8 cellular contexts compared by ENCODE assay signal in genomic region chr3:71724584-71725278, GRCh38. TPM values are rescaled to one million over a fixed set of nuclear protein-coding genes. Genes with fewer than 3 reads are reported as not detected.
DNase-seq lines count a peak whose midpoint lies in the region; ATAC-seq, FAIRE-seq and TF ChIP-seq lines count a peak whose summit lies in the region.

No MANE protein-coding gene starts in this region.

- peak overlapping the region; percentile 74 for H3K4me3 ChIP-seq in CD8-positive, alpha-beta T cell (ENCODE audit: low read depth, low read length)
- peak overlapping the region; percentile 53 for H3K4me3 ChIP-seq in MG63
- H3K4me3 ChIP-seq in pancreas, result peak overlapping the region; percentile 83 to 90 (median 88)

- CTCF ChIA-PET in CD8-positive, alpha-beta T cell (lab: Charles Lee), result interaction anchor here (0.7 to 13.3 kb wide), 4 partner anchors 12 to 1248 kb away, joined by 3 to 105 read pairs (median 3); no protein-coding TSS in a partner anchor

- POLR2A ChIA-PET in CD8-positive, alpha-beta T cell (lab: Charles Lee), result interaction anchor here (1.0 kb wide), 2 partner anchors 9 to 11 kb away, joined by 3 to 5 read pairs; no protein-coding TSS in a partner anchor

- peak overlapping the region; percentile 97 for H3K27ac Mint-ChIP-seq in CD8-positive, alpha-beta T cell
- peak overlapping the region; percentile 94 for H3K27ac Mint-ChIP-seq in activated T-helper 17 cell treated with anti-CD3 and anti-CD28 coated beads, Interleukin-2, amount 50 U/mL, for 72 hours

- peaks cover 57% of the 10 kb centered on the region for H3K4me1 ChIP-seq in CD8-positive, alpha-beta T cell (ENCODE audit: insufficient read depth, low read length)
- peaks cover 0 to 13% (median 9%) of the 10 kb centered on the region in 3 donors for H3K4me1 ChIP-seq in pancreas

- peak; percentile 9 for ATAC-seq in CD8-positive, alpha-beta T cell
- ATAC-seq in GM21381 (IDR thresholded peaks at IDR 0.05; ENCODE audit: unreplicated experiment), result peak; percentile 47
- ATAC-seq in activated T-helper 17 cell treated with anti-CD3 and anti-CD28 coated beads, Interleukin-2, amount 50 U/mL, for 72 hours (replicated peaks), result peak; percentile 31
- peak; percentile 53 to 78 (median 76) for ATAC-seq in pancreas
- no peak for ATAC-seq in GM18519 (IDR thresholded peaks at IDR 0.05; ENCODE audit: low FRiP score, unreplicated experiment)

- H3K27me3 Mint-ChIP-seq in CD8-positive, alpha-beta T cell (ENCODE audit: low read depth), result no peaks in the 10 kb centered on the region
- no peaks in the 10 kb centered on the region for H3K27me3 Mint-ChIP-seq in activated T-helper 17 cell treated with anti-CD3 and anti-CD28 coated beads, Interleukin-2, amount 50 U/mL, for 72 hours

- intact Hi-C loops in CD8-positive, alpha-beta T cell (cut with DNase I, micrococcal nuclease), result loop anchor here (2.0 to 10.0 kb wide), 11 partner anchors 142 to 1270 kb away; partner anchors contain the start of genes FOXP1 (in 1 of the 2), PPP4R2 (in 1 of the 2), RYBP (in 1 of the 2) and SHQ1 (in 1 of the 2)
- intact Hi-C loops in pancreas (cut with DNase I), result no loop called here

- peaks cover 72% of the 10 kb centered on the region for H3K4me1 Mint-ChIP-seq in CD8-positive, alpha-beta T cell (ENCODE audit: low read depth)
- H3K4me1 Mint-ChIP-seq in activated T-helper 17 cell treated with anti-CD3 and anti-CD28 coated beads, Interleukin-2, amount 50 U/mL, for 72 hours, result peaks cover 51% of the 10 kb centered on the region

- peak in 4 of 7 experiments; percentile 21 to 65 (median 34) for DNase-seq in CD8-positive, alpha-beta T cell
- DNase-seq in MG63 (peak; percentile 9), glomerular visceral epithelial cell (ENCODE audit: extremely low spot score) (peak; percentile 21), pancreas (peak; percentile 43 to 80 (median 57)), SW 1271 (lab: John Stamatoyannopoulos, UW) (no peak)

- H3K9me3 ChIP-seq in CD8-positive, alpha-beta T cell (ENCODE audit: low read length), result no peaks in the 10 kb centered on the region
- H3K9me3 ChIP-seq in MG63 (no peaks in the 10 kb centered on the region), pancreas (no peaks in the 10 kb centered on the region)

- H3K27me3 ChIP-seq in CD8-positive, alpha-beta T cell (ENCODE audit: insufficient read depth, low read length), result no peaks in the 10 kb centered on the region
- no peaks in the 10 kb centered on the region for H3K27me3 ChIP-seq in MG63
- H3K27me3 ChIP-seq in pancreas, result no peaks in the 10 kb centered on the region

- H3K4me3 Mint-ChIP-seq in CD8-positive, alpha-beta T cell, result peak overlapping the region; percentile 92
- peak overlapping the region; percentile 87 for H3K4me3 Mint-ChIP-seq in activated T-helper 17 cell treated with anti-CD3 and anti-CD28 coated beads, Interleukin-2, amount 50 U/mL, for 72 hours

- H3K27ac ChIP-seq in CD8-positive, alpha-beta T cell (ENCODE audit: low read depth, low read length), result peak overlapping the region; percentile 41
- H3K27ac ChIP-seq in pancreas, result peak overlapping the region; percentile 55 to 76 (median 70)

- no peak for TF ChIP-seq CTCF in CD8-positive, alpha-beta T cell (IDR thresholded peaks at IDR 0.05)
- TF ChIP-seq CTCF in pancreas (IDR thresholded peaks at IDR 0.05), result no peak

- H3K36me3 ChIP-seq in CD8-positive, alpha-beta T cell (ENCODE audit: insufficient read depth, low read length), result no peaks in the 10 kb centered on the region
- H3K36me3 ChIP-seq in MG63 (no peaks in the 10 kb centered on the region), pancreas (no peaks in the 10 kb centered on the region)

- FAIRE-seq in pancreas (lab: Jason Lieb, UNC), result no peak

- H3K36me3 Mint-ChIP-seq in CD8-positive, alpha-beta T cell, result peaks cover 20% of the 10 kb centered on the region
- peaks cover 9% of the 10 kb centered on the region for H3K36me3 Mint-ChIP-seq in activated T-helper 17 cell treated with anti-CD3 and anti-CD28 coated beads, Interleukin-2, amount 50 U/mL, for 72 hours (ENCODE audit: low read depth)

- 0% methylated on average over 63 to 75 of the region's 75 CpGs for WGBS in pancreas, 2 donors

- H3K9me3 Mint-ChIP-seq in CD8-positive, alpha-beta T cell, result no peaks in the 10 kb centered on the region
- no peaks in the 10 kb centered on the region for H3K9me3 Mint-ChIP-seq in activated T-helper 17 cell treated with anti-CD3 and anti-CD28 coated beads, Interleukin-2, amount 50 U/mL, for 72 hours

RNA-seq across cellular contexts. Expression of gene EIF4E3, which starts 0.5 kb away (rescaled TPM):
- total RNA-seq in CD8-positive, alpha-beta T cell, result 10 to 100 TPM; 33.0 to 34.5 TPM
- 2.9 and 4.4 TPM in 2 replicates for total RNA-seq in MG63 (2014; rRNA removed; shearing (Covaris generic); ENCODE audit: low replicate concordance)
- 10 to 100 TPM; 25.3 to 27.4 TPM for total RNA-seq in activated T-helper 17 cell treated with anti-CD3 and anti-CD28 coated beads, Interleukin-2, amount 50 U/mL, for 72 hours
- total RNA-seq in pancreas, result 10 to 100 TPM; 13.2 to 17.3 (median 14.8) TPM
- 1 to 10 TPM; 4.1 to 7.3 TPM for polyA plus RNA-seq in pancreas

RNA-seq across cellular contexts. Expression of gene GPR27, which starts 28.9 kb away (rescaled TPM):
- total RNA-seq in CD8-positive, alpha-beta T cell, result under 1 TPM; 0.28 to 0.30 TPM
- 7.0 and 8.5 TPM in 2 replicates for total RNA-seq in MG63 (2014; rRNA removed; shearing (Covaris generic); ENCODE audit: low replicate concordance)
- 1 to 10 TPM in 1 of 2 donors, under 1 TPM in 1; 0.32 to 2.5 TPM for total RNA-seq in activated T-helper 17 cell treated with anti-CD3 and anti-CD28 coated beads, Interleukin-2, amount 50 U/mL, for 72 hours
- 1 to 10 TPM in 5 of 6 donors, under 1 TPM in 1; 0.83 to 6.4 (median 1.8) TPM for total RNA-seq in pancreas
- 1 to 10 TPM; 1.4 to 4.6 TPM for polyA plus RNA-seq in pancreas

Comparison
In these comparisons a context has a peak if more than half of its experiments do, and no peak if none do; other contexts are left out.
1. DNase-seq: peak in CD8-positive, alpha-beta T cell (4 of 7), MG63 (single experiment), glomerular visceral epithelial cell (single experiment) and pancreas (6 of 6); none in SW 1271 (0 of 2).
2. intact Hi-C loops: an anchor here in CD8-positive, alpha-beta T cell (2.0 to 10.0 kb wide); none called in pancreas.
3. Peak in every context shown above with its lines, with median percentiles within 50 percentile points of each other: H3K4me3 ChIP-seq.